Comparison of ENCODE assay signal across 8 cellular contexts in the genomic region with DNA sequence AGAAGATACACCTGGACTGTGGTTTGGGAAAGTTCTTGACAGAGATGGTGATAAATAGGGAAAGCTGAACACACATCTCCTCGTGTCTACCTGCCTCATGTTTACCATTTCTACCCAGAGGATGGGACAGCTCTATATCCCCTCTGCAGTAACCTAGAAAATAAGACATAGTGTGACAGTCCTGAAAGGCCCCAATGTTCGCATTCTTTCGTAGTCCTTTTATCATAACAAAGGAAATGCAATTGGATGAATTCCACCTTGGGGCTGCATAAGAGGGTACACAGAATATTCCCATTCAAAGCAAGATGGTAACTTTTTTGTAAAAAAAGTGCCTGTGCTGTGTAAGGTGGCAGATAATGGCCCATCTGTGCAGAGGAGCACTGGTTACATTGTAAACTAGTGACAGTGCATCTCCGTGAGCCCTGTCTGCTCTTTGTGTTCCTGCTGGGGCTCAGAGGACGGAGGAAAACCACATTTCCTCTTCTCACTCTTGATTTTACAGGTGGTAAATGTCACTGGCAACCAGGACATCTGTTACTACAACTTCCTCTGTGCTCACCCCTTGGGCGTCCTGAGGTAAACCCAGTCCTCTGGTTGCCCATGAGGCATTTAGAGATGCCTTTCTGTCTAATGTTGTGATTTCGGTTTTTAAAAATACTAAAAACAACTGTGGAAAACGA.
A peak's percentile ranks its signal among the peaks of the same experiment; 100 is the strongest.
DNase-seq lines count a peak whose midpoint lies in the region; ATAC-seq and TF ChIP-seq lines count a peak whose summit lies in the region.
"Had no signal": no experiment of that assay in that cellular context is flagged by ENCODE, and none has a peak within 500 bp of the region (broad histone marks: within the 10 kb centered on the region; RNA-seq: fewer than 3 reads in every experiment).

No MANE protein-coding gene starts in this region.

- H3K27me3 Mint-ChIP-seq in neural crest cell (ENCODE audit: low read depth) = no peaks in the 10 kb centered on the region

- DNase-seq in activated CD4-positive, alpha-beta T cell treated with anti-CD3 and anti-CD28 coated beads for 48 hours = peak; percentile 61
- no peak for DNase-seq in neural crest cell (ENCODE audit: low read depth, low spot score)
- no peak for DNase-seq in NCI-H1436 treated with DMSO at 0.1 percent for 48 hours (lab: John Stamatoyannopoulos, UW)
- no peak for DNase-seq in NCI-H1930 (lab: John Stamatoyannopoulos, UW)
- no peak for DNase-seq in NCI-H82 (lab: John Stamatoyannopoulos, UW)
- DNase-seq: gastrocnemius medialis had no signal

- H3K27ac Mint-ChIP-seq in neural crest cell (ENCODE audit: unreplicated experiment) = peak overlapping the region; percentile 12

- H3K36me3 Mint-ChIP-seq in neural crest cell (ENCODE audit: low read depth) = no peaks in the 10 kb centered on the region

- peaks cover 8% of the 10 kb centered on the region for H3K4me1 Mint-ChIP-seq in neural crest cell

- no peak for TF ChIP-seq CTCF in neural crest cell (conservative IDR thresholded peaks at IDR 0.05)

- ATAC-seq in GM19395 (IDR thresholded peaks at IDR 0.05; ENCODE audit: unreplicated experiment) = peak; percentile 99
- ATAC-seq in HG03103 (IDR thresholded peaks at IDR 0.05; ENCODE audit: low read depth, unreplicated experiment) = peak; percentile 99

- no peak overlapping the region for H3K4me3 Mint-ChIP-seq in neural crest cell

- peaks cover 2% of the 10 kb centered on the region for H3K9me3 Mint-ChIP-seq in neural crest cell
